11 cellular contexts compared by ENCODE assay signal in genomic region chr1:39189592-39190041, GRCh38. TPM values are rescaled to one million over a fixed set of nuclear protein-coding genes. Genes with fewer than 3 reads are reported as not detected.
A peak's percentile ranks its signal among the peaks of the same experiment; 100 is the strongest.
DNase-seq lines count a peak whose midpoint lies in the region; ATAC-seq and TF ChIP-seq lines count a peak whose summit lies in the region.
"Had no signal": no experiment of that assay in that cellular context is flagged by ENCODE, and none has a peak within 500 bp of the region (broad histone marks: within the 10 kb centered on the region; RNA-seq: fewer than 3 reads in every experiment).

No MANE protein-coding gene starts in this region.

- WGBS in psoas muscle, 3 donors = 16 to 49% (median 21%) methylated on average over 1 of the region's 1 CpG

- DNase-seq in ELR (ENCODE audit: low read depth) (peak; percentile 78), SJSA1 (ENCODE audit: low read depth in 1 of 2, low spot score in 2 of 2) (peak in 1 of 2 experiments; percentile 40), psoas muscle (no peak), right atrium auricular region (ENCODE audit: low spot score) (no peak), DMS 273 treated with DMSO at 0.1 percent for 48 hours (lab: John Stamatoyannopoulos, UW) (no peak), DMS114 treated with DMSO at 0.1 percent for 48 hours (lab: John Stamatoyannopoulos, UW; ENCODE audit: unreplicated experiment) (no peak), SJCRH30 (no peak)
- DNase-seq: activated naive CD4-positive, alpha-beta T cell; NCI-H187 treated with DMSO at 0.1 percent for 48 hours; occipital lobe had no signal

- H3K27ac ChIP-seq in SJSA1 (peak overlapping the region; percentile 46), psoas muscle (peak overlapping the region; percentile 19), right atrium auricular region (no peak overlapping the region), SJCRH30 (no peak overlapping the region)

- intact Hi-C loops in psoas muscle (cut with DNase I) = loop anchor here (2.0 to 5.0 kb wide), 3 partner anchors 57 to 82 kb away; no protein-coding TSS in a partner anchor

- TF ChIP-seq CTCF in psoas muscle (IDR thresholded peaks at IDR 0.05) = no peak
- TF ChIP-seq CTCF in right atrium auricular region (IDR thresholded peaks at IDR 0.05) = no peak

- no peaks in the 10 kb centered on the region for H3K9me3 ChIP-seq in SJSA1 (replicated peaks)
- H3K9me3 ChIP-seq in endocrine pancreas (ENCODE audit: control insufficient read depth, low read length) = no peaks in the 10 kb centered on the region
- no peaks in the 10 kb centered on the region for H3K9me3 ChIP-seq in psoas muscle
- H3K9me3 ChIP-seq in right atrium auricular region = no peaks in the 10 kb centered on the region
- no peaks in the 10 kb centered on the region for H3K9me3 ChIP-seq in SJCRH30 (replicated peaks)

- ATAC-seq in psoas muscle = no peak

- H3K9ac ChIP-seq in endocrine pancreas (ENCODE audit: control insufficient read depth, insufficient read depth, low read length) = no peak overlapping the region

- H3K4me1 ChIP-seq in SJSA1 (replicated peaks) (peaks cover 73% of the 10 kb centered on the region), endocrine pancreas (ENCODE audit: control insufficient read depth, insufficient read depth, low read length) (peaks cover 35% of the 10 kb centered on the region), psoas muscle (peaks cover 48% of the 10 kb centered on the region), right atrium auricular region (peaks cover 0 to 29% of the 10 kb centered on the region in 2 donors), SJCRH30 (peaks cover 30% of the 10 kb centered on the region)

- H3K4me3 ChIP-seq in SJSA1 (no peak overlapping the region), endocrine pancreas (ENCODE audit: control insufficient read depth, insufficient read depth, low read length) (peak overlapping the region; percentile 22), psoas muscle (no peak overlapping the region), right atrium auricular region (no peak overlapping the region), SJCRH30 (no peak overlapping the region)

- H3K36me3 ChIP-seq in SJSA1 = no peaks in the 10 kb centered on the region
- H3K36me3 ChIP-seq in endocrine pancreas (ENCODE audit: control insufficient read depth, insufficient read depth, low read length) = no peaks in the 10 kb centered on the region
- H3K36me3 ChIP-seq in psoas muscle (ENCODE audit: insufficient read depth in 1 of 2, low read depth in 1 of 2) = no peaks in the 10 kb centered on the region
- no peaks in the 10 kb centered on the region for H3K36me3 ChIP-seq in right atrium auricular region
- H3K36me3 ChIP-seq in SJCRH30 = no peaks in the 10 kb centered on the region; the same call in 1 of the 2 replicates

- H3K27me3 ChIP-seq in SJSA1 (replicated peaks) (no peaks in the 10 kb centered on the region), endocrine pancreas (ENCODE audit: control insufficient read depth, insufficient read depth, low read length) (no peaks in the 10 kb centered on the region), psoas muscle (ENCODE audit: insufficient read depth in 3 of 3, low read length in 2 of 3) (no peaks in the 10 kb centered on the region), right atrium auricular region (no peaks in the 10 kb centered on the region), SJCRH30 (no peaks in the 10 kb centered on the region)

RNA-seq across cellular contexts. Expression of gene MACF1, which starts 14.9 kb away (rescaled TPM):
- total RNA-seq in SJSA1 (2014; rRNA removed; shearing (Covaris generic)) = 147 and 211 TPM in 2 replicates
- total RNA-seq in psoas muscle (100 to 1,000 TPM in 2 of 4 donors, 10 to 100 TPM in 2; 71.4 to 162 (median 124) TPM), right atrium auricular region (100 to 1,000 TPM; 273 to 278 TPM)
- polyA plus RNA-seq in psoas muscle = 10 to 100 TPM; 38.9 to 67.1 (median 53.8) TPM
- total RNA-seq in SJCRH30 (2014; rRNA removed; shearing (Covaris generic)) = 160 and 172 TPM in 2 replicates

Comparison
In these comparisons a context has a peak if more than half of its experiments do, and no peak if none do; other contexts are left out.
1. H3K27ac ChIP-seq: peak in SJSA1 (single experiment) and psoas muscle (single experiment); none in right atrium auricular region (0 of 2) and SJCRH30 (single experiment).